Comparison of ENCODE assay signal across 8 cellular contexts in the genomic region with DNA sequence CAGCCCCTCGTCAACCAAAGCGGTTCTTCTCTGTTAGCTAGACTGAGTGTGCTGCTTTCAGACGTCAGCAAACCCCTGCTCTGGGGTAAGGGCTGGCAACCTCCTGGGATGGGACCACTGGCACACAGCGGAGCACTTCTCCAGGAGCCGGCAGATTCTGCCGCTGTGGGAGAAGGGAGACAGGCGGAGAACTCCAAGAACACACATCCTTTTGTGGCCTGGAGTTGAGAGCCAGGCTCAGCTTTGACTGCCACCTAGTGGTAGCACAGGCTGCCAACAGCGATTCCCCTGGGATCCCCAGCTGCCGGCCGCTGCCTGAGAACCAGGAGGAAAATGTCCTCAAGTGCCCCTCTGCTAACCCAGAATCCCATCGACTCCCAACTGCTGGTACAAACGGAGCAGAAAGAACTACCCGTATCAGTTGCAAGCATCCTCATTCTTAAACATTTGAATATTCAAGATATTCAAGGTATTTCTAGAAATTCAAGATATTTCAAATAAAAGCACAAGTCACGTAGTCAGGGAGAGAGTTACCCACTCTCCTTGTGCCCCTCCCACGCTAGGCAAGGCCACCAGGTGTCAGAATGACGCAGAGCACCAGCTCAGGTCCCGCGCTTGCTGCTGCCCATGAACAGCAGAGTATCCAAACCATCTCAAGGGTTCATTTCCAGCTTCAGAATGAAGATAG. TPM values are rescaled to one million over a fixed set of nuclear protein-coding genes. Genes with fewer than 3 reads are reported as not detected.
A peak's percentile ranks its signal among the peaks of the same experiment; 100 is the strongest.
DNase-seq lines count a peak whose midpoint lies in the region; ATAC-seq, FAIRE-seq and TF ChIP-seq lines count a peak whose summit lies in the region.

No MANE protein-coding gene starts in this region.

- ATAC-seq in HG03469 (IDR thresholded peaks at IDR 0.05; ENCODE audit: unreplicated experiment) = no peak

- H3K36me3 ChIP-seq in WERI-Rb-1 (peaks cover 22% of the 10 kb centered on the region), kidney epithelial cell (ENCODE audit: control insufficient read depth, insufficient read depth, low read length) (peaks cover 2% of the 10 kb centered on the region)

- H3K4me3 ChIP-seq in WERI-Rb-1 (ENCODE audit: low read depth, low read length) (no peak overlapping the region), cardiac fibroblast (replicated peaks in 1 of 2; ENCODE audit: low read depth in 2 of 2, low read length in 2 of 2) (no peak overlapping the region), kidney epithelial cell (ENCODE audit: low read depth, low read length) (no peak overlapping the region)

- TF ChIP-seq CTCF in GM13977 (IDR thresholded peaks at IDR 0.05; ENCODE audit: extremely low read depth, insufficient read depth, missing control alignments) = peak; percentile 91
- peak; percentile 96 for TF ChIP-seq CTCF in WERI-Rb-1 (IDR thresholded peaks at IDR 0.05; ENCODE audit: low read depth, low read length)
- TF ChIP-seq CTCF in cardiac fibroblast (IDR thresholded peaks at IDR 0.05; ENCODE audit: low read depth, low read length) = peak; percentile 96
- peak; percentile 96 for TF ChIP-seq CTCF in kidney epithelial cell (IDR thresholded peaks at IDR 0.05; ENCODE audit: insufficient read depth, low read length, poor library complexity, severe bottlenecking)

- no peaks in the 10 kb centered on the region for H3K9me3 ChIP-seq in WERI-Rb-1 (ENCODE audit: severe bottlenecking)

- H3K27ac ChIP-seq in WERI-Rb-1 = no peak overlapping the region

- H3K27me3 ChIP-seq in WERI-Rb-1 (ENCODE audit: insufficient read depth, low read depth, severe bottlenecking) (no peaks in the 10 kb centered on the region), kidney epithelial cell (ENCODE audit: control insufficient read depth, insufficient read depth, low read length) (no peaks in the 10 kb centered on the region)

- in situ Hi-C loops in GM13977 (cut with MboI; ENCODE audit: low pct_unique_long_range_greater_than_20kb, low sequenced_read_pairs, unreplicated experiment) = loop anchor here (25.0 kb wide), 1 partner anchor 758 kb away; the partner anchor contains the start of genes IGHMBP2 and MRPL21

- peak; percentile 11 for FAIRE-seq in A204.1 (lab: Jason Lieb, UNC)

- peak; percentile 87 for DNase-seq in GM13977 (ENCODE audit: low spot score)
- DNase-seq in NCI-H2196 treated with DMSO at 0.1 percent for 48 hours (lab: John Stamatoyannopoulos, UW; ENCODE audit: unreplicated experiment) = peak; percentile 75
- DNase-seq in WERI-Rb-1 = peak; percentile 86
- DNase-seq in cardiac fibroblast (ENCODE audit: low read depth in 2 of 2) = peak; percentile 93
- peak; percentile 34 for DNase-seq in kidney epithelial cell (ENCODE audit: low read depth)
- DNase-seq in stimulated activated CD4-positive, alpha-beta T cell treated with anti-CD3 and anti-CD28 coated beads, Interleukin-1b, Interleukin-23, amount 100 ng/mL, for 48 hours = peak; percentile 49

RNA-seq across cellular contexts. Expression of gene LTO1, which starts 4.9 kb away (rescaled TPM):
- total RNA-seq in kidney epithelial cell = 12.6 and 18.6 TPM in 2 replicates

RNA-seq across cellular contexts. Expression of gene CCND1, which starts 29.3 kb away (rescaled TPM):
- total RNA-seq in kidney epithelial cell = 378 and 432 TPM in 2 replicates

RNA-seq across cellular contexts. Expression of gene FGF19, which starts 33.5 kb away (rescaled TPM):
- total RNA-seq in kidney epithelial cell = not detected in 2 replicates

Comparison
In these comparisons a context has a peak if more than half of its experiments do, and no peak if none do; other contexts are left out.
1. DNase-seq: peak in every context shown above with its lines; median percentile 93 in cardiac fibroblast; 87 in GM13977; 86 in WERI-Rb-1; 75 in NCI-H2196 treated with DMSO at 0.1 percent for 48 hours; 49 in stimulated activated CD4-positive, alpha-beta T cell treated with anti-CD3 and anti-CD28 coated beads, Interleukin-1b, Interleukin-23, amount 100 ng/mL, for 48 hours; 34 in kidney epithelial cell.